ENCODE assay signal across 9 cellular contexts in the genomic region with DNA sequence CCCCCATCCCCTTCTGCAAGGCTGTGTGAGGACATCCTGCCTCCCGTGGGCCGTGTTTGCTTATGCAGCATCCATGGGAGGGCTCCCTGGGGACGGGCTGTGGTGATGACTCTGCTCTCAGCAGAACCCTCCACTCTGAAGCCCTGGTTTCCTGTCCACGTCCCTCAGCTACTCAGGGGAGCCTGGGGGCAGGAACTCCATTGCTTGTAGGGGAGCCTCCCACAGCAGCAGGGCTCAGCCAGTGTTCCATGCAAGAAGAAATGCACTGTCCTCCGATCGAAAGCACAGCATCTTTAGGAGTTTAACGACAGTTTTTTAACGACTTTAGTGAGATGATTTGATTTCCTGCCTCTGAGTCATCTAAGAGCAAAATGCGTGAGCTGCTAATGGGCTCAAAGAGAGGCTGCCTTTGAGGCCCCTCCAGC. TPM values are rescaled to one million over a fixed set of nuclear protein-coding genes. Genes with fewer than 3 reads are reported as not detected.
DNase-seq lines count a peak whose midpoint lies in the region; ATAC-seq, FAIRE-seq and TF ChIP-seq lines count a peak whose summit lies in the region.
"Had no signal": no experiment of that assay in that cellular context is flagged by ENCODE, and none has a peak within 500 bp of the region (broad histone marks: within the 10 kb centered on the region; RNA-seq: fewer than 3 reads in every experiment).

No MANE protein-coding gene starts in this region.

- H3K27me3 Mint-ChIP-seq in neural progenitor cell (ENCODE audit: insufficient read depth, low read depth): peaks cover 4% of the 10 kb centered on the region

- peaks cover 8% of the 10 kb centered on the region for H3K4me1 Mint-ChIP-seq in neural progenitor cell

- H3F3A ChIP-seq in neural progenitor cell (ENCODE audit: low read depth): peaks cover 6% of the 10 kb centered on the region

- ATAC-seq in HG03571 (IDR thresholded peaks at IDR 0.05; ENCODE audit: unreplicated experiment) (peak; percentile 88), body of pancreas (peak; percentile 22)

- peak; percentile 76 for FAIRE-seq in GM12891 (lab: Jason Lieb, UNC)
- FAIRE-seq: endometrium had no signal

- CTCF ChIA-PET in A673 (lab: Charles Lee): interaction anchor here (0.6 kb wide), 1 partner anchor 1731 kb away, joined by 3 read pairs; no protein-coding TSS in a partner anchor
- CTCF ChIA-PET in HEK293T (lab: Yijun Ruan, JAX): no interaction called here

- DNase-seq in A673 (ENCODE audit: low spot score) (peak; percentile 90), GM12891 (ENCODE audit: insufficient read length, low spot score) (peak; percentile 66), body of pancreas (no peak), coronary artery (ENCODE audit: low spot score) (no peak), neural progenitor cell (ENCODE audit: low spot score) (no peak), HEK293T (ENCODE audit: extremely low spot score) (no peak)
- DNase-seq in activated CD8-positive, alpha-beta memory T cell treated with anti-CD3 and anti-CD28 coated beads, Interleukin-2, amount 50 U/mL, for 48 hours: no peak

- H3K4me1 ChIP-seq in A673 (ENCODE audit: insufficient read depth, low read length, poor library complexity, severe bottlenecking) (peaks cover 20% of the 10 kb centered on the region), body of pancreas (no peaks in the 10 kb centered on the region), neural progenitor cell (peaks cover 4% of the 10 kb centered on the region)

- H3K4me3 Mint-ChIP-seq in neural progenitor cell: no peak overlapping the region

- intact Hi-C loops in A673 (cut with micrococcal nuclease; ENCODE audit: unreplicated experiment): no loop called here
- intact Hi-C loops in body of pancreas (cut with DNase I): no loop called here

- H3K9ac ChIP-seq in neural progenitor cell: no peak overlapping the region

- H3K4me3 ChIP-seq in A673 (ENCODE audit: low read depth, low read length, poor library complexity, severe bottlenecking) (no peak overlapping the region), body of pancreas (no peak overlapping the region), coronary artery (no peak overlapping the region), neural progenitor cell (no peak overlapping the region)

- TF ChIP-seq POLR2A in GM12891 (IDR thresholded peaks at IDR 0.05; ENCODE audit: low read depth, low read length) (no peak), body of pancreas (IDR thresholded peaks at IDR 0.05) (no peak)

- no peak overlapping the region for H2AFZ ChIP-seq in neural progenitor cell (replicated peaks)

- H3K9me3 ChIP-seq in A673 (ENCODE audit: low read depth, low read length, poor library complexity, severe bottlenecking) (no peaks in the 10 kb centered on the region), body of pancreas (no peaks in the 10 kb centered on the region), neural progenitor cell (ENCODE audit: low read depth) (no peaks in the 10 kb centered on the region)

- H3K4me2 ChIP-seq in neural progenitor cell: no peak overlapping the region

- peaks cover 7% of the 10 kb centered on the region for H3K27me3 ChIP-seq in A673 (replicated peaks; ENCODE audit: insufficient read depth, low read depth, low read length, poor library complexity)
- H3K27me3 ChIP-seq in body of pancreas: no peaks in the 10 kb centered on the region
- H3K27me3 ChIP-seq in neural progenitor cell: peaks cover 17% of the 10 kb centered on the region

- TF ChIP-seq CTCF in A673 (conservative IDR thresholded peaks at IDR 0.05; ENCODE audit: low read depth, low read length): no peak
- TF ChIP-seq CTCF in body of pancreas (IDR thresholded peaks at IDR 0.05): no peak
- no peak for TF ChIP-seq CTCF in coronary artery (IDR thresholded peaks at IDR 0.05)
- no peak for TF ChIP-seq CTCF in neural progenitor cell (IDR thresholded peaks at IDR 0.05)

- POLR2A ChIA-PET in A673 (lab: Charles Lee; ENCODE audit: low non-redundant PET) (no interaction called here), HEK293T (lab: Yijun Ruan, JAX) (no interaction called here)

- H3K36me3 ChIP-seq in A673 (ENCODE audit: insufficient read depth, low read length, poor library complexity, severe bottlenecking) (no peaks in the 10 kb centered on the region), body of pancreas (replicated peaks in 1 of 2; ENCODE audit: insufficient read depth in 1 of 2, low read depth in 2 of 2) (no peaks in the 10 kb centered on the region), neural progenitor cell (no peaks in the 10 kb centered on the region)

- H3K36me3 Mint-ChIP-seq in neural progenitor cell: no peaks in the 10 kb centered on the region

- BruUV-seq in A673 (replicated peaks; lab: Mats Ljungman, UMichigan): no TSS peak

- no peaks in the 10 kb centered on the region for H3K9me3 Mint-ChIP-seq in neural progenitor cell

- no peaks in the 10 kb centered on the region for H4K20me1 ChIP-seq in neural progenitor cell (ENCODE audit: low read depth)

- H3K27ac ChIP-seq in A673 (ENCODE audit: low read depth, low read length, poor library complexity, severe bottlenecking) (no peak overlapping the region), body of pancreas (no peak overlapping the region), coronary artery (no peak overlapping the region), neural progenitor cell (no peak overlapping the region)

- whole genome bisulfite sequencing in body of pancreas, 2 donors: 25 to 29% methylated on average over 9 of the region's 9 CpGs

- H3K27ac Mint-ChIP-seq in neural progenitor cell: no peak overlapping the region

- no peaks in the 10 kb centered on the region for H3K79me2 ChIP-seq in neural progenitor cell (ENCODE audit: low read depth)

TF ChIP-seq in GM12891, 5 proteins besides CTCF, POLR2A, EP300 and RAD21:
- TF ChIP-seq POU2F2 (IDR thresholded peaks at IDR 0.05; ENCODE audit: low read depth, low read length) (no peak), PAX5 (IDR thresholded peaks at IDR 0.05; ENCODE audit: insufficient read depth, low read length, severe bottlenecking) (no peak), SPI1 (IDR thresholded peaks at IDR 0.05; ENCODE audit: low read depth, low read length) (no peak), TAF1 (IDR thresholded peaks at IDR 0.05; ENCODE audit: low read depth, low read length) (no peak), POLR2AphosphoS5 (IDR thresholded peaks at IDR 0.05; ENCODE audit: low read depth, low read length) (no peak)
TF ChIP-seq in GM12891: peak in this region for 0.

TF ChIP-seq in HEK293T, 16 proteins besides CTCF, POLR2A, EP300 and RAD21:
- TF ChIP-seq FOXK2 (IDR thresholded peaks at IDR 0.05): no peak
- TF ChIP-seq, protein P1, sequence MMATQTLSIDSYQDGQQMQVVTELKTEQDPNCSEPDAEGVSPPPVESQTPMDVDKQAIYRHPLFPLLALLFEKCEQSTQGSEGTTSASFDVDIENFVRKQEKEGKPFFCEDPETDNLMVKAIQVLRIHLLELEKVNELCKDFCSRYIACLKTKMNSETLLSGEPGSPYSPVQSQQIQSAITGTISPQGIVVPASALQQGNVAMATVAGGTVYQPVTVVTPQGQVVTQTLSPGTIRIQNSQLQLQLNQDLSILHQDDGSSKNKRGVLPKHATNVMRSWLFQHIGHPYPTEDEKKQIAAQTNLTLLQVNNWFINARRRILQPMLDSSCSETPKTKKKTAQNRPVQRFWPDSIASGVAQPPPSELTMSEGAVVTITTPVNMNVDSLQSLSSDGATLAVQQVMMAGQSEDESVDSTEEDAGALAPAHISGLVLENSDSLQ (IDR thresholded peaks at IDR 0.05): no peak
- no peak for TF ChIP-seq HDGF (IDR thresholded peaks at IDR 0.05; ENCODE audit: borderline replicate concordance)
- no peak for TF ChIP-seq CTBP1 (IDR thresholded peaks at IDR 0.05; ENCODE audit: borderline replicate concordance)
- TF ChIP-seq LEF1 (IDR thresholded peaks at IDR 0.05; ENCODE audit: borderline replicate concordance): no peak
- no peak for TF ChIP-seq SUZ12 (IDR thresholded peaks at IDR 0.05)
- TF ChIP-seq BHLHE40 (IDR thresholded peaks at IDR 0.05; ENCODE audit: borderline replicate concordance): no peak
- TF ChIP-seq L3MBTL2 (conservative IDR thresholded peaks at IDR 0.05): no peak
- TF ChIP-seq ARNT (IDR thresholded peaks at IDR 0.05): no peak
- no peak for TF ChIP-seq FOXA1 (IDR thresholded peaks at IDR 0.05)
- TF ChIP-seq ZNF384 (IDR thresholded peaks at IDR 0.05): no peak
- no peak for TF ChIP-seq SP1 (IDR thresholded peaks at IDR 0.05)
- TF ChIP-seq TARDBP (IDR thresholded peaks at IDR 0.05): no peak
- TF ChIP-seq ELF4 (IDR thresholded peaks at IDR 0.05): no peak
- TF ChIP-seq NFRKB (IDR thresholded peaks at IDR 0.05): no peak

RNA-seq across cellular contexts. Expression of gene KCNAB2, which starts 8.3 kb away (rescaled TPM):
- total RNA-seq in A673 (2021) (6.4 and 7.7 TPM in 2 replicates), body of pancreas (1 to 10 TPM; 4.6 to 7.0 TPM), neural progenitor cell (ENCODE audit: low replicate concordance) (2.2 and 8.5 TPM in 2 replicates)
- 47.5 TPM for polyA plus RNA-seq in GM12891 (2012; ENCODE audit: low read depth, missing spikeins)

RNA-seq across cellular contexts. Expression of gene NPHP4, which starts 45.1 kb away (rescaled TPM):
- 27.6 and 29.7 TPM in 2 replicates for total RNA-seq in A673 (2021)
- polyA plus RNA-seq in GM12891 (2012; ENCODE audit: low read depth, missing spikeins): 4.0 TPM
- 10 to 100 TPM; 10.4 to 48.5 TPM for total RNA-seq in body of pancreas
- total RNA-seq in neural progenitor cell (ENCODE audit: low replicate concordance): 8.9 and 13.0 TPM in 2 replicates

Comparison
In these comparisons a context has a peak if more than half of its experiments do, and no peak if none do; other contexts are left out.
1. DNase-seq: peak in A673 (single experiment) and GM12891 (single experiment); none in body of pancreas (0 of 4), coronary artery (single experiment), activated CD8-positive, alpha-beta memory T cell treated with anti-CD3 and anti-CD28 coated beads, Interleukin-2, amount 50 U/mL, for 48 hours (single experiment), neural progenitor cell (single experiment) and HEK293T (single experiment).